Comparison of ENCODE assay signal across 8 cellular contexts in the genomic region with DNA sequence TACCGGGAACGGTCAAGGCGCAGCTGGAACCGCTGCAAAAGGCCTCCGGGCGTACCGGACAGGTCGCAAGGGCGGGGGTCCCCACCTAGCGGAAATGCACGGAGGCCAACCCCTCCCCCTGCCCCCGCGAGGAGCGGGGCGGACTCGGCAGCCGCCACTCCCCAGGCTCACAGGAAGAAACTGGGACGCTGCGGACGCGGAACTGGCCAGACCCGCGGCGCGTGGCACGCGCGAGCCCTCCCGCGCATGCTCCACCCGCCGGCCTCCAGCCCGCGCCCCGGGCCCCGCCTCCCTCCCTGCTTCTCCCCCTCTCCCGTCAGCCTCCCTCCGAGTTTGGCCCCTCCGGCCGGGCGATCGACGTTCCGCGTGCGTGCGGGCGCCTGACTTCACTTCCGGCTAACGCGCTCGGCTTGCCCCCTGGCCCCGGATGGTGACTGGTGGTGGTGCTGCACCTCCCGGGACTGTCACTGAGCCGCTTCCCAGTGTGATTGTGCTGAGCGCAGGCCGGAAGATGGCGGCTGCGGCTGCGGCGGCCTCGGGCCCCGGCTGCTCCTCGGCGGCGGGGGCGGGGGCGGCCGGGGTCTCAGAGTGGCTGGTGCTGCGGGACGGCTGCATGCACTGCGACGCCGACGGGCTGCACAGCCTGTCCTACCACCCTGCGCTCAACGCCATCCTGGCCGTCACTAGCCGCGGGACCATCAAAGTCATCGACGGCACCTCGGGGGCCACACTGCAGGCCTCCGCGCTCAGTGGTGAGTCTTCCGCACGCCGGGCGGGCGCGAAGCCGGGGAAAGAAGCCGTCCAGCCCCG. TPM values are rescaled to one million over a fixed set of nuclear protein-coding genes. Genes with fewer than 3 reads are reported as not detected.
A peak's percentile ranks its signal among the peaks of the same experiment; 100 is the strongest.
DNase-seq lines count a peak whose midpoint lies in the region; ATAC-seq and TF ChIP-seq lines count a peak whose summit lies in the region.

A gene with protein sequence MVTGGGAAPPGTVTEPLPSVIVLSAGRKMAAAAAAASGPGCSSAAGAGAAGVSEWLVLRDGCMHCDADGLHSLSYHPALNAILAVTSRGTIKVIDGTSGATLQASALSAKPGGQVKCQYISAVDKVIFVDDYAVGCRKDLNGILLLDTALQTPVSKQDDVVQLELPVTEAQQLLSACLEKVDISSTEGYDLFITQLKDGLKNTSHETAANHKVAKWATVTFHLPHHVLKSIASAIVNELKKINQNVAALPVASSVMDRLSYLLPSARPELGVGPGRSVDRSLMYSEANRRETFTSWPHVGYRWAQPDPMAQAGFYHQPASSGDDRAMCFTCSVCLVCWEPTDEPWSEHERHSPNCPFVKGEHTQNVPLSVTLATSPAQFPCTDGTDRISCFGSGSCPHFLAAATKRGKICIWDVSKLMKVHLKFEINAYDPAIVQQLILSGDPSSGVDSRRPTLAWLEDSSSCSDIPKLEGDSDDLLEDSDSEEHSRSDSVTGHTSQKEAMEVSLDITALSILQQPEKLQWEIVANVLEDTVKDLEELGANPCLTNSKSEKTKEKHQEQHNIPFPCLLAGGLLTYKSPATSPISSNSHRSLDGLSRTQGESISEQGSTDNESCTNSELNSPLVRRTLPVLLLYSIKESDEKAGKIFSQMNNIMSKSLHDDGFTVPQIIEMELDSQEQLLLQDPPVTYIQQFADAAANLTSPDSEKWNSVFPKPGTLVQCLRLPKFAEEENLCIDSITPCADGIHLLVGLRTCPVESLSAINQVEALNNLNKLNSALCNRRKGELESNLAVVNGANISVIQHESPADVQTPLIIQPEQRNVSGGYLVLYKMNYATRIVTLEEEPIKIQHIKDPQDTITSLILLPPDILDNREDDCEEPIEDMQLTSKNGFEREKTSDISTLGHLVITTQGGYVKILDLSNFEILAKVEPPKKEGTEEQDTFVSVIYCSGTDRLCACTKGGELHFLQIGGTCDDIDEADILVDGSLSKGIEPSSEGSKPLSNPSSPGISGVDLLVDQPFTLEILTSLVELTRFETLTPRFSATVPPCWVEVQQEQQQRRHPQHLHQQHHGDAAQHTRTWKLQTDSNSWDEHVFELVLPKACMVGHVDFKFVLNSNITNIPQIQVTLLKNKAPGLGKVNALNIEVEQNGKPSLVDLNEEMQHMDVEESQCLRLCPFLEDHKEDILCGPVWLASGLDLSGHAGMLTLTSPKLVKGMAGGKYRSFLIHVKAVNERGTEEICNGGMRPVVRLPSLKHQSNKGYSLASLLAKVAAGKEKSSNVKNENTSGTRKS (N-terminal part only) (plus strand): TSS at position 289 of the 810 bp plus-strand sequence. CDS start 139 bp downstream, at position 428.

- peaks cover 31% of the 10 kb centered on the region for H3K36me3 Mint-ChIP-seq in activated B cell treated with CpG ODN at 0.5 μM for 24 hours (ENCODE audit: low read depth)

- peaks cover 4% of the 10 kb centered on the region for H3K9me3 Mint-ChIP-seq in activated B cell treated with CpG ODN at 0.5 μM for 24 hours

- H3K4me1 ChIP-seq in smooth muscle cell (ENCODE audit: low read depth) = peaks cover 22% of the 10 kb centered on the region

- no peak for TF ChIP-seq CTCF in AG09309 (IDR thresholded peaks at IDR 0.05; ENCODE audit: control insufficient read depth, insufficient read depth, low read depth, low read length, missing control alignments)
- no peak for TF ChIP-seq CTCF in activated B cell treated with CpG ODN at 0.5 μM for 24 hours (IDR thresholded peaks at IDR 0.05)
- TF ChIP-seq CTCF in cardiac fibroblast (IDR thresholded peaks at IDR 0.05; ENCODE audit: low read depth, low read length) = no peak
- no peak for TF ChIP-seq CTCF in smooth muscle cell (IDR thresholded peaks at IDR 0.05; ENCODE audit: borderline replicate concordance, insufficient read depth, poor library complexity, severe bottlenecking)

- peak; percentile 80 for DNase-seq in AG09309 (ENCODE audit: low read depth)
- peak; percentile 98 for DNase-seq in NCI-H345 (lab: John Stamatoyannopoulos, UW)
- peak; percentile 96 for DNase-seq in activated B cell treated with CpG ODN at 0.5 μM for 24 hours
- DNase-seq in cardiac fibroblast (ENCODE audit: low read depth in 2 of 2) = peak; percentile 96 to 98
- peak; percentile 97 for DNase-seq in iPS-NIHi7 (ENCODE audit: extremely low spot score)
- DNase-seq in smooth muscle cell (lab: John Stamatoyannopoulos, UW; ENCODE audit: unreplicated experiment) = peak; percentile 96

- H4K20me1 ChIP-seq in smooth muscle cell (ENCODE audit: low read depth) = peaks cover 40% of the 10 kb centered on the region

- peaks cover 40% of the 10 kb centered on the region for H3K79me2 ChIP-seq in smooth muscle cell (ENCODE audit: low read depth)

- H3K4me1 Mint-ChIP-seq in activated B cell treated with CpG ODN at 0.5 μM for 24 hours = peaks cover 40% of the 10 kb centered on the region

- POLR2A ChIA-PET in activated B cell treated with CpG ODN at 0.5 μM for 24 hours (lab: Charles Lee) = interaction anchor here (0.5 to 1.3 kb wide), 11 partner anchors 16 to 357 kb away, joined by 3 to 8 read pairs (median 3); a partner anchor contains a TSS

- CTCF ChIA-PET in activated B cell treated with CpG ODN at 0.5 μM for 24 hours (lab: Charles Lee) = no interaction called here

- H3K4me3 Mint-ChIP-seq in activated B cell treated with CpG ODN at 0.5 μM for 24 hours = peak within 1 kb of the TSS; percentile 93

- H3K36me3 ChIP-seq in smooth muscle cell (ENCODE audit: low read depth) = no peaks in the 10 kb centered on the region

- no peaks in the 10 kb centered on the region for H3K9me3 ChIP-seq in smooth muscle cell (replicated peaks; ENCODE audit: low read depth)

- ATAC-seq in GM19025 (IDR thresholded peaks at IDR 0.05; ENCODE audit: low read depth, unreplicated experiment) (peak; percentile 84), HG03280 (IDR thresholded peaks at IDR 0.05; ENCODE audit: unreplicated experiment) (peak; percentile 89), activated B cell treated with CpG ODN at 0.5 μM for 24 hours (ENCODE audit: low read depth) (peak; percentile 87)

- H3K4me3 ChIP-seq in AG09309 (ENCODE audit: control insufficient read depth, low read depth, low read length) (peak within 1 kb of the TSS; percentile 98), cardiac fibroblast (replicated peaks in 1 of 2; ENCODE audit: low read depth in 2 of 2, low read length in 2 of 2) (peak within 1 kb of the TSS; percentile 91 to 97), smooth muscle cell (peak within 1 kb of the TSS; percentile 82)

- no peaks in the 10 kb centered on the region for H3K27me3 ChIP-seq in smooth muscle cell (ENCODE audit: low read depth)

- H3K27ac ChIP-seq in smooth muscle cell (ENCODE audit: low read depth) = peak within 1 kb of the TSS; percentile 88

- H3K4me2 ChIP-seq in smooth muscle cell = peak within 1 kb of the TSS; percentile 92

- H3K9ac ChIP-seq in smooth muscle cell (ENCODE audit: low read depth) = peak within 1 kb of the TSS; percentile 90

- intact Hi-C loops in activated B cell treated with CpG ODN at 0.5 μM for 24 hours (cut with micrococcal nuclease) = loop anchor here (1.0 to 10.0 kb wide), 7 partner anchors 80 to 1240 kb away; a partner anchor contains a TSS

- H3F3A ChIP-seq in smooth muscle cell (ENCODE audit: low read depth) = peaks cover 13% of the 10 kb centered on the region

- H2AFZ ChIP-seq in smooth muscle cell (ENCODE audit: low read depth) = peak within 1 kb of the TSS; percentile 91

- no peaks in the 10 kb centered on the region for H3K27me3 Mint-ChIP-seq in activated B cell treated with CpG ODN at 0.5 μM for 24 hours

- 1% methylated on average over 45 of the region's 94 CpGs for WGBS in smooth muscle cell (ENCODE audit: low lambda C conversion rate)

- peak within 1 kb of the TSS; percentile 90 for H3K27ac Mint-ChIP-seq in activated B cell treated with CpG ODN at 0.5 μM for 24 hours

RNA-seq across cellular contexts. Expression of the gene that starts here (rescaled TPM):
- 155 and 180 TPM in 2 replicates for total RNA-seq in activated B cell treated with CpG ODN at 0.5 μM for 24 hours
- total RNA-seq in smooth muscle cell = 79.8 and 92.3 TPM in 2 replicates
- polyA plus RNA-seq in smooth muscle cell = 12.4 and 19.1 TPM in 2 replicates

Comparison
In these comparisons a context has a peak if more than half of its experiments do, and no peak if none do; other contexts are left out.
1. Peak in every context shown above with its lines: DNase-seq, ATAC-seq, H3K4me3 ChIP-seq and H3K27ac ChIP-seq.